10 cellular contexts compared by ENCODE assay signal in the genomic region with DNA sequence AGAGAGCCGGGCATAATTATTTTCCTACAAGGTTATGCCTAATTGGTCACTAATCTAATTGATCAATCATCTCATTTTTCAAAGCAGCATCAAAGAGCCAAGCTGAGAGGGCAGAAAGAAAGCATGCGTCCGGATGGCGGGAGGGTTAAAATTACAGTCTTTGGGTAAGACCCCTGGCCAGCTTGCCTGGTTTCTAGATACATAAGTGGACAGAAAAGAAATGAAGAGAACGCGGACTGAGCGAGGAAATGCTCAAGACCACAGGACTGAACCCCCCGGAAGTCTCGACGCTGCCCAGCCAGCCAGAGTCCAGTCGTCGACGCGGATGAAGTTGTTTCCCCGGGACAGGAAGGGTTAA.
DNase-seq lines count a peak whose midpoint lies in the region; ATAC-seq and TF ChIP-seq lines count a peak whose summit lies in the region.
"Had no signal": no experiment of that assay in that cellular context is flagged by ENCODE, and none has a peak within 500 bp of the region (broad histone marks: within the 10 kb centered on the region; RNA-seq: fewer than 3 reads in every experiment).

No MANE protein-coding gene starts in this region.

- peaks cover 10% of the 10 kb centered on the region for H3K4me1 Mint-ChIP-seq in chondrocyte (ENCODE audit: low read depth)
- peaks cover 10% of the 10 kb centered on the region for H3K4me1 Mint-ChIP-seq in nephron
- peaks cover 2% of the 10 kb centered on the region for H3K4me1 Mint-ChIP-seq in activated T-helper 2 cell treated with anti-CD3 and anti-CD28 coated beads, Interferon-gamma antibody, Interleukin-2, Interleukin-4, amounts not matched to agents 10 μg/mL and 5 μg/mL and 100 μg/mL, durations not matched to agents 14 hours and 24 hours and 36 hours (ENCODE audit: low read depth)

- no peak for TF ChIP-seq EP300 in upper lobe of left lung (IDR thresholded peaks at IDR 0.05)

- H3K27me3 Mint-ChIP-seq in chondrocyte (ENCODE audit: low read depth) (peaks cover 56% of the 10 kb centered on the region), nephron (ENCODE audit: low read depth) (peaks cover 85% of the 10 kb centered on the region)
- H3K27me3 Mint-ChIP-seq in activated T-helper 2 cell treated with anti-CD3 and anti-CD28 coated beads, Interferon-gamma antibody, Interleukin-2, Interleukin-4, amounts not matched to agents 10 μg/mL and 5 μg/mL and 100 μg/mL, durations not matched to agents 14 hours and 24 hours and 36 hours (ENCODE audit: low read depth), result peaks cover 55% of the 10 kb centered on the region

- ATAC-seq in Right ventricle myocardium inferior (no peak), upper lobe of left lung (ENCODE audit: low FRiP score in 2 of 2) (no peak), esophagus mucosa (no peak)
- ATAC-seq: sciatic nerve had no signal

- TF ChIP-seq CTCF in right atrium auricular region (IDR thresholded peaks at IDR 0.05), result no peak
- no peak for TF ChIP-seq CTCF in chondrocyte (IDR thresholded peaks at IDR 0.05)
- no peak for TF ChIP-seq CTCF in nephron (IDR thresholded peaks at IDR 0.05; ENCODE audit: unreplicated experiment in 3 of 3)
- TF ChIP-seq CTCF in upper lobe of left lung (IDR thresholded peaks at IDR 0.05), result no peak

- H3K4me3 ChIP-seq in right atrium auricular region (peak overlapping the region; percentile 34 to 51), upper lobe of left lung (peak overlapping the region in 3 of 4 donors; percentile 3 to 36 (median 19))

- peaks cover 0 to 28% of the 10 kb centered on the region in 2 donors for H3K4me1 ChIP-seq in right atrium auricular region
- peaks cover 8 to 22% (median 12%) of the 10 kb centered on the region in 4 donors for H3K4me1 ChIP-seq in upper lobe of left lung

- H3K9me3 Mint-ChIP-seq in chondrocyte (ENCODE audit: low read depth), result no peaks in the 10 kb centered on the region
- no peaks in the 10 kb centered on the region for H3K9me3 Mint-ChIP-seq in nephron
- no peaks in the 10 kb centered on the region for H3K9me3 Mint-ChIP-seq in activated T-helper 2 cell treated with anti-CD3 and anti-CD28 coated beads, Interferon-gamma antibody, Interleukin-2, Interleukin-4, amounts not matched to agents 10 μg/mL and 5 μg/mL and 100 μg/mL, durations not matched to agents 14 hours and 24 hours and 36 hours

- no peak overlapping the region for H3K27ac ChIP-seq in right atrium auricular region
- H3K27ac ChIP-seq in upper lobe of left lung, result no peak overlapping the region
- H3K27ac ChIP-seq: C4-2B had no signal

- WGBS in upper lobe of left lung, 2 donors, result 2 to 3% methylated on average over 7 to 15 of the region's 15 CpGs

- intact Hi-C loops in Right ventricle myocardium inferior (cut with DNase I), result no loop called here
- intact Hi-C loops in activated T-helper 2 cell treated with anti-CD3 and anti-CD28 coated beads, Interferon-gamma antibody, Interleukin-2, Interleukin-4, amounts not matched to agents 10 μg/mL and 5 μg/mL and 100 μg/mL, durations not matched to agents 14 hours and 24 hours and 36 hours (cut with micrococcal nuclease), result no loop called here

- no peaks in the 10 kb centered on the region for H3K27me3 ChIP-seq in right atrium auricular region
- H3K27me3 ChIP-seq in upper lobe of left lung, result peaks cover 0 to 21% (median 5%) of the 10 kb centered on the region in 4 donors

- no peaks in the 10 kb centered on the region for H3K9me3 ChIP-seq in right atrium auricular region
- H3K9me3 ChIP-seq in upper lobe of left lung, result no peaks in the 10 kb centered on the region

- no peak for TF ChIP-seq POLR2A in upper lobe of left lung (IDR thresholded peaks at IDR 0.05)

- DNase-seq in right atrium auricular region (ENCODE audit: low spot score) (no peak), Right ventricle myocardium inferior (ENCODE audit: missing footprints) (no peak), chondrocyte (ENCODE audit: low spot score) (no peak), upper lobe of left lung (no peak), NCI-H1930 (lab: John Stamatoyannopoulos, UW) (no peak)
- DNase-seq in activated T-helper 2 cell treated with anti-CD3 and anti-CD28 coated beads, Interferon-gamma antibody, Interleukin-2, Interleukin-4, amounts not matched to agents 10 μg/mL and 5 μg/mL and 100 μg/mL, durations not matched to agents 14 hours and 24 hours and 36 hours (ENCODE audit: low spot score), result no peak

- H3K27ac Mint-ChIP-seq in chondrocyte (ENCODE audit: unreplicated experiment), result no peak overlapping the region
- no peak overlapping the region for H3K27ac Mint-ChIP-seq in nephron
- no peak overlapping the region for H3K27ac Mint-ChIP-seq in activated T-helper 2 cell treated with anti-CD3 and anti-CD28 coated beads, Interferon-gamma antibody, Interleukin-2, Interleukin-4, amounts not matched to agents 10 μg/mL and 5 μg/mL and 100 μg/mL, durations not matched to agents 14 hours and 24 hours and 36 hours

- H3K4me3 Mint-ChIP-seq in chondrocyte (ENCODE audit: unreplicated experiment), result peak overlapping the region; percentile 59
- peak overlapping the region; percentile 74 to 87 (median 79) for H3K4me3 Mint-ChIP-seq in nephron
- H3K4me3 Mint-ChIP-seq in activated T-helper 2 cell treated with anti-CD3 and anti-CD28 coated beads, Interferon-gamma antibody, Interleukin-2, Interleukin-4, amounts not matched to agents 10 μg/mL and 5 μg/mL and 100 μg/mL, durations not matched to agents 14 hours and 24 hours and 36 hours (ENCODE audit: low read depth), result no peak overlapping the region

- H3K36me3 ChIP-seq in right atrium auricular region (no peaks in the 10 kb centered on the region), upper lobe of left lung (no peaks in the 10 kb centered on the region)

- H3K36me3 Mint-ChIP-seq in chondrocyte (ENCODE audit: low read depth), result no peaks in the 10 kb centered on the region
- no peaks in the 10 kb centered on the region for H3K36me3 Mint-ChIP-seq in nephron (ENCODE audit: low read depth)
- H3K36me3 Mint-ChIP-seq in activated T-helper 2 cell treated with anti-CD3 and anti-CD28 coated beads, Interferon-gamma antibody, Interleukin-2, Interleukin-4, amounts not matched to agents 10 μg/mL and 5 μg/mL and 100 μg/mL, durations not matched to agents 14 hours and 24 hours and 36 hours (ENCODE audit: low read depth), result no peaks in the 10 kb centered on the region
